In the genomic region with DNA sequence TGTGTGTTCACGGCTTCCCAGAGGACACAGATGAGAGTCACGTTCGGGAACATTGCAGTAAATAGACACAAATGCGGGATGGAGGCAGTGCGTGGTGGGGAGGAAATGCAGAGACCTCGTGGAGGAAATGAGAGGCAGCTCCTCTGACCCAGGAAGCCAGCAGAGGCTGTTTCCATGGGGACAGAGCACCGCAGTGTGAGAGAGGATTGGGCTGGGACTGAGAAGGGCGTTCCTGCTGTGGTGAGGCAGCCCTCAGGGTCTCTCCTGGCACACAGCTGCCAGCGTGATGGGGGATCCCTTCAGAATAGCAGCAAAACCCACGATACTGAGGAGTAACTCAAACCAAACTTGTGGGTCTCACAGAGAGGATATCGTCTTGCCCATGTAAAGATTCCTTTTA, we compare ENCODE assay signal across 21 cellular contexts. TPM values are rescaled to one million over a fixed set of nuclear protein-coding genes. Genes with fewer than 3 reads are reported as not detected.
DNase-seq lines count a peak whose midpoint lies in the region; ATAC-seq and TF ChIP-seq lines count a peak whose summit lies in the region.
"Had no signal": no experiment of that assay in that cellular context is flagged by ENCODE, and none has a peak within 500 bp of the region (broad histone marks: within the 10 kb centered on the region; RNA-seq: fewer than 3 reads in every experiment).

No MANE protein-coding gene starts in this region.

- H3K4me3 Mint-ChIP-seq in activated CD8-positive, alpha-beta T cell treated with anti-CD3 and anti-CD28 coated beads for 36 hours, result no peak overlapping the region
- H3K4me3 Mint-ChIP-seq in endothelial cell (ENCODE audit: unreplicated experiment), result peak overlapping the region; percentile 39
- H3K4me3 Mint-ChIP-seq in activated CD4-positive, alpha-beta memory T cell treated with anti-CD3 and anti-CD28 coated beads, Interleukin-2, amount 10 ng/mL, durations not matched to agents 7 days and 5 days, result no peak overlapping the region
- H3K4me3 Mint-ChIP-seq: CD14-positive monocyte had no signal

- no peak for DNase-seq in activated naive CD4-positive, alpha-beta T cell treated with anti-CD3 and anti-CD28 coated beads, Interleukin-2, amount 50 U/mL, for 72 hours (ENCODE audit: low spot score in 2 of 2)
- no peak for DNase-seq in activated naive CD4-positive, alpha-beta T cell treated with anti-CD3 and anti-CD28 coated beads, Interleukin-2, amount 50 U/mL, for 16 hours
- DNase-seq in activated CD8-positive, alpha-beta T cell treated with anti-CD3 and anti-CD28 coated beads for 36 hours, result no peak
- no peak for DNase-seq in endothelial cell (ENCODE audit: low spot score)
- DNase-seq in GOT3 (lab: John Stamatoyannopoulos, UW), result no peak
- no peak for DNase-seq in activated CD4-positive, alpha-beta memory T cell treated with anti-CD3 and anti-CD28 coated beads, Interleukin-2, amount 10 ng/mL, durations not matched to agents 7 days and 5 days
- DNase-seq: AML-193, DMS53, EL, GF-D8, IMR-90, NCI-H1694, NCI-H446, NCI-H526, PC-3, RPMI8226, SHP77 had no signal

- no peak for TF ChIP-seq CTCF in activated CD8-positive, alpha-beta T cell treated with anti-CD3 and anti-CD28 coated beads for 36 hours (IDR thresholded peaks at IDR 0.05)
- no peak for TF ChIP-seq CTCF in endothelial cell (IDR thresholded peaks at IDR 0.05; ENCODE audit: unreplicated experiment)

- H3K36me3 Mint-ChIP-seq in activated naive CD4-positive, alpha-beta T cell treated with anti-CD3 and anti-CD28 coated beads, Interleukin-2, amount 50 U/mL, for 72 hours, result peaks cover 12 to 16% of the 10 kb centered on the region in 2 donors
- peaks cover 42% of the 10 kb centered on the region for H3K36me3 Mint-ChIP-seq in activated CD8-positive, alpha-beta T cell treated with anti-CD3 and anti-CD28 coated beads for 36 hours (ENCODE audit: low read depth)
- peaks cover 32% of the 10 kb centered on the region for H3K36me3 Mint-ChIP-seq in endothelial cell (ENCODE audit: low read depth, unreplicated experiment)
- H3K36me3 Mint-ChIP-seq in activated CD4-positive, alpha-beta memory T cell treated with anti-CD3 and anti-CD28 coated beads, Interleukin-2, amount 10 ng/mL, durations not matched to agents 7 days and 5 days (ENCODE audit: low read depth), result peaks cover 42% of the 10 kb centered on the region

- H3K4me1 Mint-ChIP-seq in activated CD8-positive, alpha-beta T cell treated with anti-CD3 and anti-CD28 coated beads for 36 hours (ENCODE audit: low read depth), result peaks cover 5% of the 10 kb centered on the region
- peaks cover 13% of the 10 kb centered on the region for H3K4me1 Mint-ChIP-seq in endothelial cell (ENCODE audit: unreplicated experiment)
- peaks cover 9% of the 10 kb centered on the region for H3K4me1 Mint-ChIP-seq in activated CD4-positive, alpha-beta memory T cell treated with anti-CD3 and anti-CD28 coated beads, Interleukin-2, amount 10 ng/mL, durations not matched to agents 7 days and 5 days

- CTCF ChIA-PET in activated CD8-positive, alpha-beta T cell treated with anti-CD3 and anti-CD28 coated beads for 36 hours (lab: Charles Lee), result no interaction called here
- CTCF ChIA-PET in activated CD4-positive, alpha-beta memory T cell treated with anti-CD3 and anti-CD28 coated beads, Interleukin-2, amount 10 ng/mL, durations not matched to agents 7 days and 5 days (lab: Charles Lee), result no interaction called here

- no peak for ATAC-seq in activated naive CD4-positive, alpha-beta T cell treated with anti-CD3 and anti-CD28 coated beads, Interleukin-2, amount 50 U/mL, for 72 hours
- no peak for ATAC-seq in activated CD8-positive, alpha-beta T cell treated with anti-CD3 and anti-CD28 coated beads for 36 hours
- ATAC-seq in HG02571 (IDR thresholded peaks at IDR 0.05; ENCODE audit: unreplicated experiment), result no peak
- ATAC-seq: PC-3 had no signal

- no peaks in the 10 kb centered on the region for H3K27me3 Mint-ChIP-seq in activated CD8-positive, alpha-beta T cell treated with anti-CD3 and anti-CD28 coated beads for 36 hours
- H3K27me3 Mint-ChIP-seq in endothelial cell (ENCODE audit: unreplicated experiment), result no peaks in the 10 kb centered on the region
- H3K27me3 Mint-ChIP-seq in activated CD4-positive, alpha-beta memory T cell treated with anti-CD3 and anti-CD28 coated beads, Interleukin-2, amount 10 ng/mL, durations not matched to agents 7 days and 5 days, result no peaks in the 10 kb centered on the region

- POLR2A ChIA-PET in activated CD8-positive, alpha-beta T cell treated with anti-CD3 and anti-CD28 coated beads for 36 hours (lab: Charles Lee), result no interaction called here
- POLR2A ChIA-PET in activated CD4-positive, alpha-beta memory T cell treated with anti-CD3 and anti-CD28 coated beads, Interleukin-2, amount 10 ng/mL, durations not matched to agents 7 days and 5 days (lab: Charles Lee), result no interaction called here

- peak overlapping the region; percentile 42 to 77 for H3K27ac Mint-ChIP-seq in activated naive CD4-positive, alpha-beta T cell treated with anti-CD3 and anti-CD28 coated beads, Interleukin-2, amount 50 U/mL, for 72 hours
- peak overlapping the region; percentile 17 for H3K27ac Mint-ChIP-seq in activated CD8-positive, alpha-beta T cell treated with anti-CD3 and anti-CD28 coated beads for 36 hours
- peak overlapping the region; percentile 78 for H3K27ac Mint-ChIP-seq in endothelial cell (ENCODE audit: unreplicated experiment)
- H3K27ac Mint-ChIP-seq in activated CD4-positive, alpha-beta memory T cell treated with anti-CD3 and anti-CD28 coated beads, Interleukin-2, amount 10 ng/mL, durations not matched to agents 7 days and 5 days, result no peak overlapping the region

- intact Hi-C loops in activated CD8-positive, alpha-beta T cell treated with anti-CD3 and anti-CD28 coated beads for 36 hours (cut with micrococcal nuclease), result no loop called here

- H3K9me3 Mint-ChIP-seq in activated naive CD4-positive, alpha-beta T cell treated with anti-CD3 and anti-CD28 coated beads, Interleukin-2, amount 50 U/mL, for 72 hours, result no peaks in the 10 kb centered on the region
- H3K9me3 Mint-ChIP-seq in activated CD8-positive, alpha-beta T cell treated with anti-CD3 and anti-CD28 coated beads for 36 hours, result no peaks in the 10 kb centered on the region
- H3K9me3 Mint-ChIP-seq in endothelial cell (ENCODE audit: unreplicated experiment), result no peaks in the 10 kb centered on the region
- no peaks in the 10 kb centered on the region for H3K9me3 Mint-ChIP-seq in activated CD4-positive, alpha-beta memory T cell treated with anti-CD3 and anti-CD28 coated beads, Interleukin-2, amount 10 ng/mL, durations not matched to agents 7 days and 5 days

RNA-seq across cellular contexts. Expression of a gene that starts 21.7 kb away (rescaled TPM):
- total RNA-seq in activated naive CD4-positive, alpha-beta T cell treated with anti-CD3 and anti-CD28 coated beads, Interleukin-2, amount 50 U/mL, for 72 hours, result under 1 TPM in 1 of 2 donors, not detected in 1; 0.66 TPM
- total RNA-seq in activated CD8-positive, alpha-beta T cell treated with anti-CD3 and anti-CD28 coated beads for 36 hours, result under 1 TPM in 1 of 2 experiments, not detected in 1; 0.94 TPM
- total RNA-seq in endothelial cell (ENCODE audit: unreplicated experiment), result 1.2 TPM
- total RNA-seq in activated CD4-positive, alpha-beta memory T cell treated with anti-CD3 and anti-CD28 coated beads, Interleukin-2, amount 10 ng/mL, durations not matched to agents 7 days and 5 days, result under 1 TPM; 0.43 TPM
- total RNA-seq: A172, IMR-90, M059J had no signal
